ENCODE assay signal across 34 cellular contexts in the genomic region with DNA sequence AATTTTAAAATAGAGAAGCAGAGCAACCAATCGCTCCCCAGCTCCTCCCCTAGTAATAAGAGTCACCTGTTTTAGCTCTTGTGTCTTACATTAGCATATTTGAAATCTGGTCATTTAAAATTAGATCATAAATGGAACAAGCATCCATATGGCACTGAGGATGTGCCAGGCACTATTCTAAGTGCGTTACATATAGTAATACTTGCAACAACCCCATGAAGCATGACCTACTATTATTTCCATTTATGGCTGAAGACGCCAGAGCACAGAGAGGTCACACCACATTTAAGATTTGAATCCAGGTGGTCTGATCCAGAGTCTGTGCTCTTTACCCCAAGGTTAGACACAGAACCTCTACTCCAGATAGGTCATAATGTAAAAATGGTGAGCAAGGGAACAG.
"Had no signal": no experiment of that assay in that cellular context is flagged by ENCODE, and none has a peak within 500 bp of the region (broad histone marks: within the 10 kb centered on the region; RNA-seq: fewer than 3 reads in every experiment).

No MANE protein-coding gene starts in this region.

- H3K27ac Mint-ChIP-seq: activated B cell treated with CpG ODN at 0.5 μM for 24 hours; activated CD8-positive, alpha-beta T cell treated with anti-CD3 and anti-CD28 coated beads for 36 hours; activated naive CD4-positive, alpha-beta T cell treated with anti-CD3 and anti-CD28 coated beads, Interleukin-2, amount 50 U/mL, for 24 hours; activated naive CD8-positive, alpha-beta T cell treated with anti-CD3 and anti-CD28 coated beads, Interleukin-2, amount 10 ng/mL, durations not matched to agents 7 days and 5 days; activated T-cell treated with anti-CD3 and anti-CD28 coated beads, Interleukin-2, amount 50 U/mL, for 72 hours; activated T-helper 2 cell treated with anti-CD3 and anti-CD28 coated beads, Interferon-gamma antibody, Interleukin-2, Interleukin-4, amounts not matched to agents 10 μg/mL and 5 μg/mL and 100 μg/mL, durations not matched to agents 14 hours and 24 hours and 36 hours; T-cell had no signal

- H3K27ac ChIP-seq: adrenal gland, body of pancreas, breast epithelium, PC-9, RWPE1, VCaP had no signal

- H2AFZ ChIP-seq: PC-9 had no signal

- H3K4me1 ChIP-seq: adrenal gland, body of pancreas, breast epithelium had no signal

- H3K27me3 ChIP-seq: adrenal gland, body of pancreas, breast epithelium had no signal

- H3K9me3 ChIP-seq: adrenal gland, body of pancreas, breast epithelium had no signal

- ATAC-seq: activated CD8-positive, alpha-beta T cell treated with anti-CD3 and anti-CD28 coated beads for 36 hours; activated T-cell treated with anti-CD3 and anti-CD28 coated beads, Interleukin-2, amount 50 U/mL, for 72 hours; body of pancreas; Right ventricle myocardium inferior; SK-N-SH treated with all-trans-retinoic acid at 6 μM for 48 hours; T-cell had no signal

- H3K4me3 Mint-ChIP-seq: activated B cell treated with CpG ODN at 0.5 μM for 24 hours; activated CD8-positive, alpha-beta T cell treated with anti-CD3 and anti-CD28 coated beads for 36 hours; activated naive CD4-positive, alpha-beta T cell treated with anti-CD3 and anti-CD28 coated beads, Interleukin-2, amount 50 U/mL, for 24 hours; activated naive CD8-positive, alpha-beta T cell treated with anti-CD3 and anti-CD28 coated beads, Interleukin-2, amount 10 ng/mL, durations not matched to agents 7 days and 5 days; activated T-cell treated with anti-CD3 and anti-CD28 coated beads, Interleukin-2, amount 50 U/mL, for 72 hours; T-cell had no signal

- DNase-seq: activated B cell treated with CpG ODN at 0.5 μM for 24 hours; activated CD4-positive, alpha-beta T cell treated with anti-CD3 and anti-CD28 coated beads for 4 hours; activated CD4-positive, alpha-beta T cell treated with anti-CD3 and anti-CD28 coated beads, Interleukin-2, amount 50 U/mL, for 4 hours; activated CD4-positive, CD25-positive, alpha-beta regulatory T cell treated with anti-CD3 and anti-CD28 coated beads, Interleukin-2, amount 50 U/mL, for 72 hours; activated CD8-positive, alpha-beta T cell treated with anti-CD3 and anti-CD28 coated beads for 36 hours; activated gamma-delta T cell; activated naive CD4-positive, alpha-beta T cell treated with Interleukin-2 at 50 U/mL for 16 hours; activated naive CD8-positive, alpha-beta T cell treated with anti-CD3 and anti-CD28 coated beads, Interleukin-2, amount 10 ng/mL, durations not matched to agents 7 days and 5 days; activated T-cell treated with anti-CD3 and anti-CD28 coated beads, Interleukin-2, amount 50 U/mL, for 1 hour; activated T-cell treated with anti-CD3 and anti-CD28 coated beads, Interleukin-2, amount 50 U/mL, for 72 hours; adrenal gland; body of pancreas; Karpas-422; KBM-7; NCI-H1105 treated with DMSO at 0.1 percent for 48 hours; NCI-H1436; NCI-H1694; NCI-H1930; NCI-H2081 treated with DMSO at 0.1 percent for 48 hours; NCI-H510A; NCI-H748 treated with DMSO at 0.1 percent for 48 hours; NK-92 treated with Interleukin-12 subunit alpha and Interleukin-12 subunit beta, amount 100 ng/mL, for 24 hours; PC-9; SIG-M5; T-cell; T-helper 2 cell; T-helper 9 cell had no signal

- H3K36me3 ChIP-seq: adrenal gland, breast epithelium had no signal

- H3K27me3 Mint-ChIP-seq: activated CD8-positive, alpha-beta T cell treated with anti-CD3 and anti-CD28 coated beads for 36 hours; activated naive CD4-positive, alpha-beta T cell treated with anti-CD3 and anti-CD28 coated beads, Interleukin-2, amount 50 U/mL, for 24 hours; T-cell had no signal

- H3K4me3 ChIP-seq: adrenal gland, body of pancreas, breast epithelium, PC-9 had no signal

- H3K4me2 ChIP-seq: PC-9 had no signal

- H3K4me1 Mint-ChIP-seq: activated B cell treated with CpG ODN at 0.5 μM for 24 hours had no signal

- H3K36me3 Mint-ChIP-seq: activated naive CD4-positive, alpha-beta T cell treated with anti-CD3 and anti-CD28 coated beads, Interleukin-2, amount 50 U/mL, for 24 hours; T-cell had no signal
